ENCODE assay signal across 19 cellular contexts in genomic region chr11:19607656-19608360, GRCh38.
DNase-seq lines count a peak whose midpoint lies in the region; ATAC-seq and TF ChIP-seq lines count a peak whose summit lies in the region.
"Had no signal": no experiment of that assay in that cellular context is flagged by ENCODE, and none has a peak within 500 bp of the region (broad histone marks: within the 10 kb centered on the region; RNA-seq: fewer than 3 reads in every experiment).

No MANE protein-coding gene starts in this region.

- POLR2A ChIA-PET in CD8-positive, alpha-beta T cell (lab: Charles Lee) = no interaction called here
- POLR2A ChIA-PET in CD8-positive, alpha-beta memory T cell (lab: Charles Lee) = no interaction called here

- H3K27ac ChIP-seq in osteoblast (ENCODE audit: low read depth, low read length) (no peak overlapping the region), WERI-Rb-1 (no peak overlapping the region)
- no peak overlapping the region for H3K27ac ChIP-seq in CD8-positive, alpha-beta T cell (ENCODE audit: low read depth, low read length)
- H3K27ac ChIP-seq in CD8-positive, alpha-beta memory T cell (ENCODE audit: low read depth, low read length) = no peak overlapping the region
- H3K27ac ChIP-seq: 22Rv1, RWPE1 had no signal

- DNase-seq in DMS 273 (lab: John Stamatoyannopoulos, UW; ENCODE audit: unreplicated experiment) (peak; percentile 41), DMS 273 treated with DMSO at 0.1 percent for 48 hours (lab: John Stamatoyannopoulos, UW) (no peak), fibroblast of villous mesenchyme (ENCODE audit: low read depth) (peak; percentile 49), osteoblast (ENCODE audit: insufficient read length, low spot score, missing footprints) (peak; percentile 35), amniotic stem cell (lab: John Stamatoyannopoulos, UW) (no peak), WERI-Rb-1 (no peak)
- DNase-seq in CD8-positive, alpha-beta T cell = no peak
- DNase-seq in CD8-positive, alpha-beta memory T cell = no peak
- DNase-seq: BE2C; CD4-positive, alpha-beta memory T cell; GF-D8; H7; NCI-H1417 treated with DMSO at 0.1 percent for 48 hours; NCI-H2029 treated with DMSO at 0.1 percent for 48 hours; NCI-H2171 treated with DMSO at 0.1 percent for 48 hours; NCI-H446 treated with DMSO at 0.1 percent for 48 hours; NCI-H748 treated with DMSO at 0.1 percent for 48 hours had no signal

- no peaks in the 10 kb centered on the region for H3K4me1 Mint-ChIP-seq in CD8-positive, alpha-beta T cell (ENCODE audit: low read depth)
- H3K4me1 Mint-ChIP-seq in CD8-positive, alpha-beta memory T cell = no peaks in the 10 kb centered on the region
- H3K4me1 Mint-ChIP-seq: CD4-positive, alpha-beta memory T cell had no signal

- no peak overlapping the region for H3K4me3 Mint-ChIP-seq in CD8-positive, alpha-beta T cell
- H3K4me3 Mint-ChIP-seq in CD8-positive, alpha-beta memory T cell = no peak overlapping the region
- H3K4me3 Mint-ChIP-seq: CD4-positive, alpha-beta memory T cell had no signal

- peaks cover 6% of the 10 kb centered on the region for H3K9me3 Mint-ChIP-seq in CD8-positive, alpha-beta T cell
- peaks cover 2 to 14% (median 5%) of the 10 kb centered on the region in 5 donors for H3K9me3 Mint-ChIP-seq in CD8-positive, alpha-beta memory T cell

- H3K27ac Mint-ChIP-seq in CD8-positive, alpha-beta T cell = no peak overlapping the region
- no peak overlapping the region for H3K27ac Mint-ChIP-seq in CD8-positive, alpha-beta memory T cell
- H3K27ac Mint-ChIP-seq: CD4-positive, alpha-beta memory T cell had no signal

- H3K9me3 ChIP-seq in osteoblast (ENCODE audit: low read depth, low read length) = no peaks in the 10 kb centered on the region
- H3K9me3 ChIP-seq in CD8-positive, alpha-beta T cell (ENCODE audit: low read length) = no peaks in the 10 kb centered on the region
- H3K9me3 ChIP-seq in CD8-positive, alpha-beta memory T cell (ENCODE audit: low read length) = no peaks in the 10 kb centered on the region
- peaks cover 7% of the 10 kb centered on the region for H3K9me3 ChIP-seq in WERI-Rb-1 (ENCODE audit: severe bottlenecking)
- H3K9me3 ChIP-seq: BE2C had no signal

- TF ChIP-seq CTCF in fibroblast of villous mesenchyme (IDR thresholded peaks at IDR 0.05; ENCODE audit: insufficient read depth, low read depth, low read length) (no peak), osteoblast (IDR thresholded peaks at IDR 0.05; ENCODE audit: extremely low read depth, low read depth, low read length) (no peak), WERI-Rb-1 (IDR thresholded peaks at IDR 0.05; ENCODE audit: low read depth, low read length) (no peak)
- TF ChIP-seq CTCF in CD8-positive, alpha-beta T cell (IDR thresholded peaks at IDR 0.05) = no peak

- H3K27me3 ChIP-seq in osteoblast (ENCODE audit: insufficient read depth, low read length) (no peaks in the 10 kb centered on the region), WERI-Rb-1 (ENCODE audit: insufficient read depth, low read depth, severe bottlenecking) (peaks cover 29% of the 10 kb centered on the region)
- no peaks in the 10 kb centered on the region for H3K27me3 ChIP-seq in CD8-positive, alpha-beta T cell (ENCODE audit: insufficient read depth, low read length)
- H3K27me3 ChIP-seq in CD8-positive, alpha-beta memory T cell (ENCODE audit: insufficient read depth, low read length, poor library complexity, severe bottlenecking) = no peaks in the 10 kb centered on the region
- H3K27me3 ChIP-seq: BE2C had no signal

- no peaks in the 10 kb centered on the region for H4K20me1 ChIP-seq in osteoblast (ENCODE audit: insufficient read depth, low read length)

- no peak overlapping the region for H3K4me2 ChIP-seq in osteoblast (ENCODE audit: insufficient read depth, low read length)

- H2AFZ ChIP-seq in osteoblast (ENCODE audit: low read length) = no peak overlapping the region

- ATAC-seq in CD8-positive, alpha-beta T cell = no peak

- H3K36me3 Mint-ChIP-seq in CD8-positive, alpha-beta T cell = no peaks in the 10 kb centered on the region
- H3K36me3 Mint-ChIP-seq in CD8-positive, alpha-beta memory T cell = peaks cover 0 to 11% (median 0%) of the 10 kb centered on the region in 3 donors
- H3K36me3 Mint-ChIP-seq: CD4-positive, alpha-beta memory T cell had no signal

- peaks cover 23% of the 10 kb centered on the region for H3K27me3 Mint-ChIP-seq in CD8-positive, alpha-beta T cell (ENCODE audit: low read depth)
- peaks cover 11 to 16% of the 10 kb centered on the region in 2 donors for H3K27me3 Mint-ChIP-seq in CD8-positive, alpha-beta memory T cell

- CTCF ChIA-PET in CD8-positive, alpha-beta T cell (lab: Charles Lee) = no interaction called here
- CTCF ChIA-PET in CD8-positive, alpha-beta memory T cell (lab: Charles Lee) = interaction anchor here (1.3 kb wide), 1 partner anchor 11 kb away, joined by 3 read pairs; no protein-coding TSS in a partner anchor

- no peaks in the 10 kb centered on the region for H3K79me2 ChIP-seq in osteoblast (ENCODE audit: insufficient read depth, low read length)

- peaks cover 13% of the 10 kb centered on the region for H3K4me1 ChIP-seq in osteoblast (ENCODE audit: insufficient read depth, low read length)
- no peaks in the 10 kb centered on the region for H3K4me1 ChIP-seq in CD8-positive, alpha-beta T cell (ENCODE audit: insufficient read depth, low read length)
- no peaks in the 10 kb centered on the region for H3K4me1 ChIP-seq in CD8-positive, alpha-beta memory T cell (ENCODE audit: insufficient read depth, low read length)
- H3K4me1 ChIP-seq: BE2C had no signal

- intact Hi-C loops in CD8-positive, alpha-beta T cell (cut with DNase I, micrococcal nuclease) = no loop called here

- H3K4me3 ChIP-seq in fibroblast of villous mesenchyme (ENCODE audit: low read depth, low read length) (no peak overlapping the region), osteoblast (ENCODE audit: insufficient read depth, low read length) (no peak overlapping the region), WERI-Rb-1 (ENCODE audit: low read depth, low read length) (no peak overlapping the region)
- no peak overlapping the region for H3K4me3 ChIP-seq in CD8-positive, alpha-beta T cell (ENCODE audit: low read depth, low read length)
- H3K4me3 ChIP-seq in CD8-positive, alpha-beta memory T cell (ENCODE audit: low read length) = no peak overlapping the region

- H3K36me3 ChIP-seq in osteoblast (ENCODE audit: insufficient read depth, low read length) (no peaks in the 10 kb centered on the region), WERI-Rb-1 (no peaks in the 10 kb centered on the region)
- H3K36me3 ChIP-seq in CD8-positive, alpha-beta T cell (ENCODE audit: insufficient read depth, low read length) = no peaks in the 10 kb centered on the region
- no peaks in the 10 kb centered on the region for H3K36me3 ChIP-seq in CD8-positive, alpha-beta memory T cell (ENCODE audit: insufficient read depth, low read length)
- H3K36me3 ChIP-seq: BE2C had no signal

Comparison
In these comparisons a context has a peak if more than half of its experiments do, and no peak if none do; other contexts are left out.
1. DNase-seq: peak in DMS 273 (single experiment), fibroblast of villous mesenchyme (single experiment) and osteoblast (single experiment); none in DMS 273 treated with DMSO at 0.1 percent for 48 hours (single experiment), CD8-positive, alpha-beta T cell (0 of 7), amniotic stem cell (single experiment), CD8-positive, alpha-beta memory T cell (0 of 5) and WERI-Rb-1 (single experiment).